17 cellular contexts compared by ENCODE assay signal in the genomic region with DNA sequence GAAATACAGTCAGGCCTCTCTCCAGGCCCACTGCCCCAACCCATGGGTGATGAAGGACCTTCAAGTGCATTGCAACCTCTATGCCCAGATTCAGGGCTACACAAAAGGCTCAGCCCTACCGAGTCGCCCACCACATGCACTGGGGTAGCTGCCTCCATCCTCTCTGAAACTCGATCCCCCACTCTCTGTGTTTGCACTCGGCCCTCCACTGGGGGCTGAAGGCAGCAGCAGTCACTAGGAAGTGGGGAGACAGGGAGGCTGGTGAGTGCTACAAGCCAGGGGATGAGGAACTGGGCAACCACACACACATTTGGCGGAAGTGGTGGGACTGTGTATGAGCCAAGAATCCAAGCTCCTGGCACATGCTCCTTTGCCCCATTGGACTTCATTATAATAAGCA.
DNase-seq lines count a peak whose midpoint lies in the region; ATAC-seq and TF ChIP-seq lines count a peak whose summit lies in the region.
"Had no signal": no experiment of that assay in that cellular context is flagged by ENCODE, and none has a peak within 500 bp of the region (broad histone marks: within the 10 kb centered on the region; RNA-seq: fewer than 3 reads in every experiment).

No MANE protein-coding gene starts in this region.

- peak overlapping the region; percentile 27 for H3K27ac ChIP-seq in KOPT-K1 (ENCODE audit: low read depth, low read length, poor library complexity, severe bottlenecking)
- H3K27ac ChIP-seq: BLaER1 treated with 17β-estradiol and CSF1 and Interleukin-3, amounts not matched to agents 10 nM and 100 nM; SJCRH30 had no signal

- H3K4me3 Mint-ChIP-seq in WTC11 = no peak overlapping the region
- H3K4me3 Mint-ChIP-seq in T-helper 2 cell treated with Interferon-gamma antibody and Interleukin-4, amounts not matched to agents 5 μg/mL and 100 μg/mL, for 36 hours = no peak overlapping the region
- H3K4me3 Mint-ChIP-seq: activated naive CD4-positive, alpha-beta T cell treated with anti-CD3 and anti-CD28 coated beads for 36 hours; effector memory CD8-positive, alpha-beta T cell; nephron progenitor cell; stimulated activated naive CD8-positive, alpha-beta T cell treated with anti-CD3 and anti-CD28 coated beads, Interleukin-15, amount 100 ng/mL, for 72 hours had no signal

- no peak for TF ChIP-seq CTCF in WTC11 (IDR thresholded peaks at IDR 0.05)

- CTCF ChIA-PET in WTC11 (lab: Charles Lee) = no interaction called here

- POLR2A ChIA-PET in WTC11 (lab: Charles Lee) = interaction anchor here (0.8 kb wide), 1 partner anchor 15 kb away, joined by 3 read pairs; no protein-coding TSS in a partner anchor

- H3K9me3 ChIP-seq in KOPT-K1 (ENCODE audit: insufficient read depth, low read length, poor library complexity, severe bottlenecking) = no peaks in the 10 kb centered on the region
- H3K9me3 ChIP-seq: SJCRH30 had no signal

- H3K36me3 ChIP-seq in KOPT-K1 (ENCODE audit: insufficient read depth, low read length) = peaks cover 19% of the 10 kb centered on the region; the same call in 1 of the 2 replicates
- H3K36me3 ChIP-seq: SJCRH30 had no signal

- ATAC-seq in WTC11 (peak; percentile 55), HG02884 (IDR thresholded peaks at IDR 0.05; ENCODE audit: unreplicated experiment) (no peak)
- ATAC-seq: effector memory CD8-positive, alpha-beta T cell; stimulated activated naive CD8-positive, alpha-beta T cell treated with anti-CD3 and anti-CD28 coated beads, Interleukin-15, amount 100 ng/mL, for 72 hours had no signal

- H3K9me3 Mint-ChIP-seq in WTC11 = no peaks in the 10 kb centered on the region; the same call in 1 of the 2 replicates
- H3K9me3 Mint-ChIP-seq in T-helper 2 cell treated with Interferon-gamma antibody and Interleukin-4, amounts not matched to agents 5 μg/mL and 100 μg/mL, for 36 hours = no peaks in the 10 kb centered on the region
- H3K9me3 Mint-ChIP-seq: activated naive CD4-positive, alpha-beta T cell treated with anti-CD3 and anti-CD28 coated beads for 36 hours; effector memory CD8-positive, alpha-beta T cell; nephron progenitor cell; stimulated activated naive CD8-positive, alpha-beta T cell treated with anti-CD3 and anti-CD28 coated beads, Interleukin-15, amount 100 ng/mL, for 72 hours had no signal

- peaks cover 46% of the 10 kb centered on the region for H3K4me1 Mint-ChIP-seq in WTC11
- H3K4me1 Mint-ChIP-seq in T-helper 2 cell treated with Interferon-gamma antibody and Interleukin-4, amounts not matched to agents 5 μg/mL and 100 μg/mL, for 36 hours (ENCODE audit: low read depth) = peaks cover 10% of the 10 kb centered on the region
- H3K4me1 Mint-ChIP-seq: nephron progenitor cell had no signal

- no peaks in the 10 kb centered on the region for H3K27me3 Mint-ChIP-seq in WTC11 (ENCODE audit: low read depth)
- no peaks in the 10 kb centered on the region for H3K27me3 Mint-ChIP-seq in T-helper 2 cell treated with Interferon-gamma antibody and Interleukin-4, amounts not matched to agents 5 μg/mL and 100 μg/mL, for 36 hours (ENCODE audit: low read depth)
- H3K27me3 Mint-ChIP-seq: stimulated activated naive CD8-positive, alpha-beta T cell treated with anti-CD3 and anti-CD28 coated beads, Interleukin-15, amount 100 ng/mL, for 72 hours had no signal

- DNase-seq in Daoy (ENCODE audit: low read depth) (peak; percentile 35), WTC11 (ENCODE audit: low spot score) (peak; percentile 33), medulla oblongata (ENCODE audit: extremely low spot score) (peak; percentile 63), SHP77 (lab: John Stamatoyannopoulos, UW) (no peak)
- DNase-seq in T-helper 2 cell treated with Interferon-gamma antibody and Interleukin-4, amounts not matched to agents 5 μg/mL and 100 μg/mL, for 36 hours (ENCODE audit: low spot score) = no peak
- DNase-seq in activated naive CD4-positive, alpha-beta T cell (lab: John Stamatoyannopoulos, UW) = no peak
- DNase-seq: activated naive CD4-positive, alpha-beta T cell treated with anti-CD3 and anti-CD28 coated beads for 36 hours; effector memory CD8-positive, alpha-beta T cell; foreskin fibroblast; NCI-H1105 treated with DMSO at 0.1 percent for 48 hours; NCI-H82; nephron progenitor cell; SJCRH30; stimulated activated naive CD8-positive, alpha-beta T cell treated with anti-CD3 and anti-CD28 coated beads, Interleukin-15, amount 100 ng/mL, for 72 hours had no signal

- H3K27ac Mint-ChIP-seq in WTC11 = peak overlapping the region; percentile 29; the same call in 1 of the 2 replicates
- H3K27ac Mint-ChIP-seq in T-helper 2 cell treated with Interferon-gamma antibody and Interleukin-4, amounts not matched to agents 5 μg/mL and 100 μg/mL, for 36 hours = no peak overlapping the region
- H3K27ac Mint-ChIP-seq: activated naive CD4-positive, alpha-beta T cell treated with anti-CD3 and anti-CD28 coated beads for 36 hours; effector memory CD8-positive, alpha-beta T cell; nephron progenitor cell; stimulated activated naive CD8-positive, alpha-beta T cell treated with anti-CD3 and anti-CD28 coated beads, Interleukin-15, amount 100 ng/mL, for 72 hours had no signal

- H3K36me3 Mint-ChIP-seq in WTC11 = peaks cover 9% of the 10 kb centered on the region
- H3K36me3 Mint-ChIP-seq in T-helper 2 cell treated with Interferon-gamma antibody and Interleukin-4, amounts not matched to agents 5 μg/mL and 100 μg/mL, for 36 hours (ENCODE audit: low read depth) = peaks cover 20% of the 10 kb centered on the region

TF ChIP-seq in WTC11, 78 proteins besides CTCF, POLR2A, EP300 and RAD21:
- TF ChIP-seq GTF2I (CRISPR knock-in tag; conservative IDR thresholded peaks at IDR 0.05) = no peak
- 0 out of 2 replicates have a peak, but pooled peaks have one; percentile 43 for TF ChIP-seq ZBTB21 (CRISPR knock-in tag; IDR thresholded peaks at IDR 0.05; ENCODE audit: borderline replicate concordance)
- TF ChIP-seq ZSCAN18 (CRISPR knock-in tag; IDR thresholded peaks at IDR 0.05) = 0 out of 2 replicates have a peak, but pooled peaks have one; percentile 55
- 0 out of 2 replicates have a peak, but pooled peaks have one; percentile 49 for TF ChIP-seq TP53 (CRISPR knock-in tag; IDR thresholded peaks at IDR 0.05)
- TF ChIP-seq HMGA2 (CRISPR knock-in tag; IDR thresholded peaks at IDR 0.05) = no peak
- TF ChIP-seq SMAD4 (CRISPR knock-in tag; IDR thresholded peaks at IDR 0.05) = no peak
TF ChIP-seq in WTC11: peak in this region for 3.

Comparison
In these comparisons a context has a peak if more than half of its experiments do, and no peak if none do; other contexts are left out.
1. DNase-seq: peak in Daoy (single experiment), WTC11 (single experiment) and medulla oblongata (single experiment); none in SHP77 (0 of 2), T-helper 2 cell treated with Interferon-gamma antibody and Interleukin-4, amounts not matched to agents 5 μg/mL and 100 μg/mL, for 36 hours (single experiment) and activated naive CD4-positive, alpha-beta T cell (0 of 4).